In genomic region chr2:65380243-65380642, GRCh38 we compare ENCODE assay signal across 18 cellular contexts. TPM values are rescaled to one million over a fixed set of nuclear protein-coding genes. Genes with fewer than 3 reads are reported as not detected.
DNase-seq lines count a peak whose midpoint lies in the region; ATAC-seq, FAIRE-seq and TF ChIP-seq lines count a peak whose summit lies in the region.
"Had no signal": no experiment of that assay in that cellular context is flagged by ENCODE, and none has a peak within 500 bp of the region (broad histone marks: within the 10 kb centered on the region; RNA-seq: fewer than 3 reads in every experiment).

No MANE protein-coding gene starts in this region.

- H3K4me3 ChIP-seq in mammary epithelial cell (replicated peaks in 1 of 3; ENCODE audit: insufficient read depth in 1 of 3, low read depth in 2 of 3, low read length in 3 of 3) (no peak overlapping the region), RWPE2 (ENCODE audit: severe bottlenecking) (no peak overlapping the region), keratinocyte (ENCODE audit: control insufficient read depth in 2 of 3, extremely low read depth in 1 of 3, insufficient read depth in 2 of 3, low read depth in 1 of 3, low read length in 3 of 3) (no peak overlapping the region), stomach (no peak overlapping the region)
- H3K4me3 ChIP-seq: SJSA1 had no signal

- CTCF ChIA-PET in MCF 10A (lab: Yijun Ruan, JAX) (interaction anchor here (0.8 to 1.0 kb wide), 2 partner anchors 50 to 117 kb away, joined by 3 to 5 read pairs; no protein-coding TSS in a partner anchor), mammary epithelial cell (lab: Charles Lee; ENCODE audit: low non-redundant PET) (no interaction called here)

- WGBS in mammary epithelial cell (ENCODE audit: low coverage, missing lambda C conversion rate) = 60% methylated on average over 6 of the region's 6 CpGs
- 75 to 81% (median 78%) methylated on average over 6 of the region's 6 CpGs for WGBS in stomach, 5 donors

- H3K27ac ChIP-seq in mammary epithelial cell (ENCODE audit: insufficient read depth, low read depth, low read length) (no peak overlapping the region), RWPE2 (ENCODE audit: poor library complexity, severe bottlenecking) (peak overlapping the region; percentile 70), keratinocyte (ENCODE audit: control insufficient read depth, insufficient read depth, low read length) (peak overlapping the region; percentile 25), stomach (peak overlapping the region in 3 of 5 donors; percentile 1 to 39 (median 38))
- H3K27ac ChIP-seq: RWPE1, SJSA1 had no signal

- peaks cover 9% of the 10 kb centered on the region for H3K9me1 ChIP-seq in keratinocyte (ENCODE audit: control insufficient read depth, extremely low read depth, insufficient read depth, low read length)

- no peak for TF ChIP-seq POLR2A in stomach (IDR thresholded peaks at IDR 0.05)

- peaks cover 82% of the 10 kb centered on the region for H3K4me1 ChIP-seq in mammary epithelial cell (ENCODE audit: insufficient read depth, low read length)
- H3K4me1 ChIP-seq in RWPE2 (ENCODE audit: insufficient read depth, poor library complexity, severe bottlenecking) = peaks cover 77% of the 10 kb centered on the region
- peaks cover 88% of the 10 kb centered on the region for H3K4me1 ChIP-seq in keratinocyte (ENCODE audit: control insufficient read depth, extremely low read depth, insufficient read depth, low read length)
- H3K4me1 ChIP-seq in stomach = peaks cover 30 to 73% (median 56%) of the 10 kb centered on the region in 4 donors

- H3K27me3 Mint-ChIP-seq in MCF 10A (ENCODE audit: insufficient read depth, unreplicated experiment) = no peaks in the 10 kb centered on the region
- H3K27me3 Mint-ChIP-seq: CD4-positive, CD25-positive, alpha-beta regulatory T cell had no signal

- intact Hi-C loops in MCF 10A (cut with micrococcal nuclease) (loop anchor here (5.0 kb wide), 1 partner anchor 187 kb away; no protein-coding TSS in a partner anchor), mammary epithelial cell (cut with micrococcal nuclease) (no loop called here), stomach (cut with DNase I; ENCODE audit: low total_unique reads) (no loop called here)

- dilution Hi-C loops in mammary epithelial cell (cut with HindIII; ENCODE audit: low sequenced_read_pairs) = loop anchor here (5.0 to 10.0 kb wide), 3 partner anchors 38 to 107 kb away; partner anchors contain the start of gene SPRED2
- dilution Hi-C loops in keratinocyte (cut with MboI; ENCODE audit: extremely low pct_ligation_motif_present, low sequenced_read_pairs) = no loop called here

- peaks cover 74% of the 10 kb centered on the region for H3K79me2 ChIP-seq in mammary epithelial cell (ENCODE audit: insufficient read depth, low read length)
- peaks cover 63% of the 10 kb centered on the region for H3K79me2 ChIP-seq in keratinocyte (ENCODE audit: control insufficient read depth, insufficient read depth, low read length)

- H2AFZ ChIP-seq in mammary epithelial cell (ENCODE audit: low read depth, low read length) = no peak overlapping the region
- H2AFZ ChIP-seq in keratinocyte (ENCODE audit: control insufficient read depth, low read length) = no peak overlapping the region

- H3K9me3 ChIP-seq in mammary epithelial cell (replicated peaks; ENCODE audit: insufficient read depth, low read length) (no peaks in the 10 kb centered on the region), RWPE2 (ENCODE audit: severe bottlenecking) (no peaks in the 10 kb centered on the region), keratinocyte (ENCODE audit: control insufficient read depth, low read depth, low read length) (no peaks in the 10 kb centered on the region), stomach (no peaks in the 10 kb centered on the region)
- H3K9me3 ChIP-seq: SJSA1 had no signal

- BruUV-seq in MCF 10A (replicated peaks; lab: Mats Ljungman, UMichigan) = no TSS peak
- BruUV-seq in mammary epithelial cell (replicated peaks; lab: Mats Ljungman, UMichigan) = no TSS peak

- TF ChIP-seq CTCF in MCF 10A (IDR thresholded peaks at IDR 0.05; ENCODE audit: unreplicated experiment) (no peak), mammary epithelial cell (conservative IDR thresholded peaks at IDR 0.05 in 1 of 2, IDR thresholded peaks at IDR 0.05 in 1 of 2; ENCODE audit: extremely low read depth in 1 of 2, insufficient read depth in 1 of 2, low read depth in 1 of 2, low read length in 2 of 2) (no peak), RWPE2 (IDR thresholded peaks at IDR 0.05; ENCODE audit: poor library complexity, severe bottlenecking) (no peak), keratinocyte (optimal IDR thresholded peaks at IDR 0.05 in 1 of 3, IDR thresholded peaks at IDR 0.05 in 1 of 3, conservative IDR thresholded peaks at IDR 0.05 in 1 of 3; ENCODE audit: extremely low read depth in 1 of 3, insufficient read depth in 2 of 3, low read length in 3 of 3) (no peak), stomach (IDR thresholded peaks at IDR 0.05) (no peak)

- H4K20me1 ChIP-seq in mammary epithelial cell (ENCODE audit: insufficient read depth, low read length) (no peaks in the 10 kb centered on the region), keratinocyte (ENCODE audit: control insufficient read depth, extremely low read depth, insufficient read depth, low read length) (peaks cover 5% of the 10 kb centered on the region)

- H3K4me3 Mint-ChIP-seq in MCF 10A (ENCODE audit: unreplicated experiment) = no peak overlapping the region
- H3K4me3 Mint-ChIP-seq: CD4-positive, CD25-positive, alpha-beta regulatory T cell had no signal

- H3K4me1 Mint-ChIP-seq in MCF 10A (ENCODE audit: insufficient read depth, unreplicated experiment) = peaks cover 56% of the 10 kb centered on the region

- no peak for ATAC-seq in RWPE2 (ENCODE audit: low read depth)

- H3K9ac ChIP-seq in mammary epithelial cell (ENCODE audit: insufficient read depth, low read length) (no peak overlapping the region), keratinocyte (ENCODE audit: control insufficient read depth, extremely low read depth, insufficient read depth, low read length) (no peak overlapping the region)

- H3K4me2 ChIP-seq in mammary epithelial cell (ENCODE audit: insufficient read depth, low read depth, low read length) (no peak overlapping the region), keratinocyte (ENCODE audit: control insufficient read depth, extremely low read depth, insufficient read depth, low read depth, low read length) (peak overlapping the region; percentile 50)

- H3K36me3 ChIP-seq in mammary epithelial cell (ENCODE audit: insufficient read depth, low read length) = no peaks in the 10 kb centered on the region
- H3K36me3 ChIP-seq in RWPE2 (ENCODE audit: low read depth) = peaks cover 3% of the 10 kb centered on the region; the same call in 1 of the 2 replicates
- peaks cover 3 to 23% of the 10 kb centered on the region in 2 experiments for H3K36me3 ChIP-seq in keratinocyte (ENCODE audit: control insufficient read depth in 2 of 2, extremely low read depth in 1 of 2, insufficient read depth in 2 of 2, low read length in 2 of 2)
- H3K36me3 ChIP-seq in stomach = no peaks in the 10 kb centered on the region

- H3K27ac Mint-ChIP-seq in MCF 10A (ENCODE audit: low read depth, unreplicated experiment) = no peak overlapping the region
- H3K27ac Mint-ChIP-seq: CD4-positive, CD25-positive, alpha-beta regulatory T cell had no signal

- peaks cover 8% of the 10 kb centered on the region for H3K36me3 Mint-ChIP-seq in MCF 10A (ENCODE audit: insufficient read depth, unreplicated experiment)
- H3K36me3 Mint-ChIP-seq: CD4-positive, CD25-positive, alpha-beta regulatory T cell had no signal

- POLR2A ChIA-PET in MCF 10A (lab: Yijun Ruan, JAX) = interaction anchor here (0.5 to 5.6 kb wide), 5 partner anchors 8 to 153 kb away, joined by 3 to 67 read pairs (median 4); partner anchors contain the start of genes ACTR2 and SPRED2

- FAIRE-seq in keratinocyte (lab: Jason Lieb, UNC) = no peak
- FAIRE-seq: GM19239 had no signal

- in situ Hi-C loops in mammary epithelial cell (cut with MboI; ENCODE audit: low sequenced_read_pairs in 2 of 2) = no loop called here

- H3K9me3 Mint-ChIP-seq in MCF 10A (ENCODE audit: unreplicated experiment) = no peaks in the 10 kb centered on the region
- H3K9me3 Mint-ChIP-seq: CD4-positive, CD25-positive, alpha-beta regulatory T cell had no signal

- no peak for TF ChIP-seq EP300 in stomach (IDR thresholded peaks at IDR 0.05)

- H3K27me3 ChIP-seq in mammary epithelial cell (ENCODE audit: insufficient read depth, low read length) (no peaks in the 10 kb centered on the region), RWPE2 (ENCODE audit: insufficient read depth, poor library complexity, severe bottlenecking) (no peaks in the 10 kb centered on the region), keratinocyte (ENCODE audit: control insufficient read depth, extremely low read depth, insufficient read depth, low read length) (no peaks in the 10 kb centered on the region), stomach (no peaks in the 10 kb centered on the region)
- H3K27me3 ChIP-seq: SJSA1 had no signal

- DNase-seq in MCF 10A (ENCODE audit: unreplicated experiment) (peak; percentile 38), mammary epithelial cell (no peak), RWPE2 (ENCODE audit: low spot score) (no peak), keratinocyte (ENCODE audit: low read depth, low spot score) (no peak), stomach (no peak), HK-2 (ENCODE audit: unreplicated experiment) (no peak), NCI-H1694 treated with DMSO at 0.1 percent for 48 hours (lab: John Stamatoyannopoulos, UW) (no peak)
- DNase-seq in activated T-cell treated with anti-CD3 and anti-CD28 coated beads, Interleukin-2, amount 50 U/mL, for 1 hour = no peak
- DNase-seq: 8988T; CD4-positive, CD25-positive, alpha-beta regulatory T cell; DMS79; GDM1; NCI-H1417; NCI-H2081 treated with DMSO at 0.1 percent for 48 hours; NCI-H524 had no signal

RNA-seq across cellular contexts. Expression of gene SPRED2, which starts 52.2 kb away (rescaled TPM):
- total RNA-seq in MCF 10A (2022) (38.1 and 38.6 TPM in 2 replicates), mammary epithelial cell (10 to 100 TPM; 14.7 to 60.6 TPM), stomach (10 to 100 TPM in 3 of 5 donors, 1 to 10 TPM in 2; 6.4 to 23.3 (median 12.9) TPM)
- polyA plus RNA-seq in mammary epithelial cell (40.5 TPM), keratinocyte (19.3 to 49.0 TPM (median 26.8 TPM) in 3 replicates), stomach (10 to 100 TPM in 2 of 3 donors, 1 to 10 TPM in 1; 7.0 to 21.1 (median 10.1) TPM)
- polyA minus RNA-seq in mammary epithelial cell (89.9 TPM), keratinocyte (25.3 to 97.0 TPM (median 30.5 TPM) in 3 replicates)
- 12.5 TPM for polyA plus RNA-seq in keratinocyte (2011; ENCODE audit: low read depth)
- 35.1 and 48.4 TPM in 2 replicates for polyA plus RNA-seq in keratinocyte (2011; cell fraction: cytosol; rRNA removed)
- 60.5 and 62.9 TPM in 2 replicates for polyA plus RNA-seq in keratinocyte (2011; cell fraction: nucleus; rRNA removed)
- 13.7 and 34.9 TPM in 2 replicates for polyA plus RNA-seq in keratinocyte (2012; ENCODE audit: low replicate concordance)
- polyA minus RNA-seq in keratinocyte (2011; cell fraction: cytosol; rRNA and poly(A)+ RNA removed) = 39.7 TPM
- polyA minus RNA-seq in keratinocyte (2011; cell fraction: nucleus; rRNA and poly(A)+ RNA removed) = 35.9 and 60.3 TPM in 2 replicates
